ENCODE assay signal across 23 cellular contexts in the genomic region with DNA sequence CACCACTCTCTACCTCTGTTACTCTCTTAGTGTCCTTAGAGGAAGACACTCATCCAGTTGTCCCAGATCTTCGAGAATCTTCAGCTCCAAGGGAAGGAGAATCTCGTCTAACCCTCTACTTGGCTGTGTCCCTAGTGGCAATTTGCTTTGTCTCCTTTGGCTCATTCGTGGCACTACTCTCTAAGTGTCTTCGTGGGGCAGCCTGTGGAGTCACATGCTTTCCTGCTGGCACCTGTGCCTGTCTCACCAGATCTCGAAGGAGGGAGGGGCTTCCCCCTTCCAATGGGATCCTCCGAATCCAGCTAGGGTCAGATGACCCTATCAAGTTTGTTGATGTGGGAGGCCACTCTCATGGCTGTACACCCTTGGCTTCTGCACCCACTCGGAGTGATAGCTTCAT. TPM values are rescaled to one million over a fixed set of nuclear protein-coding genes. Genes with fewer than 3 reads are reported as not detected.
DNase-seq lines count a peak whose midpoint lies in the region; ATAC-seq, FAIRE-seq and TF ChIP-seq lines count a peak whose summit lies in the region.
"Had no signal": no experiment of that assay in that cellular context is flagged by ENCODE, and none has a peak within 500 bp of the region (broad histone marks: within the 10 kb centered on the region; RNA-seq: fewer than 3 reads in every experiment).

No MANE protein-coding gene starts in this region.

- no peak overlapping the region for H4K91ac ChIP-seq in H1 (replicated peaks; ENCODE audit: insufficient read length, low read length)

- TF ChIP-seq CTCF in right atrium auricular region (IDR thresholded peaks at IDR 0.05), result no peak
- TF ChIP-seq CTCF in H1 (IDR thresholded peaks at IDR 0.05; ENCODE audit: control extremely low read depth in 1 of 3, insufficient read depth in 1 of 3, low read depth in 1 of 3, low read length in 3 of 3), result no peak
- TF ChIP-seq CTCF in neural crest cell (conservative IDR thresholded peaks at IDR 0.05), result no peak
- TF ChIP-seq CTCF in HepG2 (CRISPR knock-in tag; IDR thresholded peaks at IDR 0.05), result no peak
- TF ChIP-seq CTCF in glutamatergic neuron (IDR thresholded peaks at IDR 0.05; ENCODE audit: partially characterized antibody, unreplicated experiment), result no peak

- H3K9me3 Mint-ChIP-seq in neural crest cell (peaks cover 2% of the 10 kb centered on the region), glutamatergic neuron (ENCODE audit: unreplicated experiment) (peaks cover 4% of the 10 kb centered on the region)

- TF ChIP-seq EP300 in H1 (IDR thresholded peaks at IDR 0.05; ENCODE audit: borderline replicate concordance in 1 of 2, low read depth in 2 of 2, low read length in 2 of 2) (no peak), HepG2 (IDR thresholded peaks at IDR 0.05; ENCODE audit: low read depth in 2 of 2, low read length in 2 of 2) (no peak), HepG2 (CRISPR knock-in tag; IDR thresholded peaks at IDR 0.05; ENCODE audit: borderline replicate concordance) (no peak)

- ATAC-seq in HepG2 (no peak), GM18517 (IDR thresholded peaks at IDR 0.05; ENCODE audit: unreplicated experiment) (no peak), GM19455 (IDR thresholded peaks at IDR 0.05; ENCODE audit: unreplicated experiment) (no peak)
- ATAC-seq: HCT116, Panc1 had no signal

- H3K4me3 Mint-ChIP-seq in neural crest cell, result peak overlapping the region; percentile 59
- H3K4me3 Mint-ChIP-seq in glutamatergic neuron (ENCODE audit: unreplicated experiment), result no peak overlapping the region

- peaks cover 19% of the 10 kb centered on the region for H3K23me2 ChIP-seq in H1 (ENCODE audit: low read depth, low read length)

- H3K18ac ChIP-seq in H1 (ENCODE audit: extremely low read depth, low read length), result no peak overlapping the region

- intact Hi-C loops in cardiac septum (cut with DNase I) (no loop called here), HepG2 (cut with micrococcal nuclease; ENCODE audit: unreplicated experiment) (no loop called here)

- no peaks in the 10 kb centered on the region; the same call in none of the 2 replicates for H3K79me1 ChIP-seq in H1 (ENCODE audit: low read depth, low read length)

- H3K4me2 ChIP-seq in H1 (ENCODE audit: insufficient read depth in 1 of 2, low read depth in 2 of 2, low read length in 2 of 2) (no peak overlapping the region), HepG2 (ENCODE audit: low read depth, low read length) (no peak overlapping the region)
- H3K4me2 ChIP-seq: SK-N-SH had no signal

- H3K4me1 Mint-ChIP-seq in neural crest cell, result peaks cover 57% of the 10 kb centered on the region
- peaks cover 30% of the 10 kb centered on the region for H3K4me1 Mint-ChIP-seq in glutamatergic neuron (ENCODE audit: low read depth, unreplicated experiment)

- H3K9ac ChIP-seq in H1 (replicated peaks in 1 of 4; ENCODE audit: extremely low read depth in 1 of 4, low read depth in 3 of 4, low read length in 3 of 4) (no peak overlapping the region), HepG2 (ENCODE audit: insufficient read depth, low read depth, low read length) (no peak overlapping the region)
- H3K9ac ChIP-seq: SK-N-SH had no signal

- in situ Hi-C loops in HepG2 (cut with HindIII; ENCODE audit: extremely low pct_ligation_motif_present, low pct_unique_long_range_greater_than_20kb), result no loop called here

- H2BK12ac ChIP-seq in H1 (ENCODE audit: low read depth, low read length), result no peak overlapping the region

- H3K79me2 ChIP-seq in H1 (ENCODE audit: control insufficient read depth in 1 of 2, insufficient read depth in 2 of 2, low read length in 2 of 2) (peaks cover 0 to 3% of the 10 kb centered on the region in 2 experiments; a peak in 1 of 4 replicates), HepG2 (ENCODE audit: insufficient read depth, low read length) (no peaks in the 10 kb centered on the region)

- H3K36me3 ChIP-seq in right atrium auricular region, result peaks cover 12% of the 10 kb centered on the region
- no peaks in the 10 kb centered on the region for H3K36me3 ChIP-seq in H1 (ENCODE audit: control insufficient read depth in 2 of 4, insufficient read depth in 4 of 4, low read length in 3 of 4)
- no peaks in the 10 kb centered on the region for H3K36me3 ChIP-seq in HepG2 (replicated peaks in 1 of 2; ENCODE audit: control insufficient read depth in 1 of 2, insufficient read depth in 2 of 2, low read length in 2 of 2)

- H2AK5ac ChIP-seq in H1 (ENCODE audit: low read depth, low read length), result no peak overlapping the region

- H4K20me1 ChIP-seq in H1 (replicated peaks in 1 of 2; ENCODE audit: control insufficient read depth in 1 of 2, insufficient read depth in 2 of 2, low read length in 2 of 2) (peaks cover 13 to 25% of the 10 kb centered on the region in 2 experiments), HepG2 (ENCODE audit: insufficient read depth, low read length) (no peaks in the 10 kb centered on the region)

- BruUV-seq in HepG2 (replicated peaks; lab: Mats Ljungman, UMichigan), result no TSS peak

- H4K5ac ChIP-seq in H1 (ENCODE audit: insufficient read length, low read depth, low read length), result no peak overlapping the region

- TF ChIP-seq RAD21 in H1 (IDR thresholded peaks at IDR 0.05 in 1 of 2, conservative IDR thresholded peaks at IDR 0.05 in 1 of 2; ENCODE audit: low read depth in 2 of 2, low read length in 2 of 2) (no peak), HepG2 (CRISPR knock-in tag; IDR thresholded peaks at IDR 0.05) (no peak)

- H2AFZ ChIP-seq in H1 (ENCODE audit: low read length), result no peak overlapping the region
- H2AFZ ChIP-seq in HepG2 (ENCODE audit: low read length), result no peak overlapping the region

- no peak overlapping the region for H3K4ac ChIP-seq in H1 (replicated peaks; ENCODE audit: insufficient read length, low read depth, low read length)

- no peak for FAIRE-seq in H1 (lab: Jason Lieb, UNC)
- no peak for FAIRE-seq in HepG2 (lab: Jason Lieb, UNC)

- no peak overlapping the region for H2BK5ac ChIP-seq in H1 (ENCODE audit: low read depth, low read length)

- H3K36me3 Mint-ChIP-seq in neural crest cell (ENCODE audit: low read depth) (peaks cover 46% of the 10 kb centered on the region), glutamatergic neuron (ENCODE audit: unreplicated experiment) (peaks cover 11% of the 10 kb centered on the region)

- H3K14ac ChIP-seq in H1 (ENCODE audit: insufficient read length), result no peak overlapping the region

- H3K27ac Mint-ChIP-seq in neural crest cell (ENCODE audit: unreplicated experiment) (no peak overlapping the region), glutamatergic neuron (ENCODE audit: unreplicated experiment) (no peak overlapping the region)

- no peak overlapping the region for H4K8ac ChIP-seq in H1 (ENCODE audit: extremely low read depth, insufficient read depth, low read length)

- H3K4me3 ChIP-seq in right atrium auricular region (no peak overlapping the region), H1 (ENCODE audit: extremely low read depth in 1 of 4, insufficient read depth in 2 of 4, low read depth in 3 of 4, low read length in 4 of 4) (no peak overlapping the region), HepG2 (replicated peaks in 1 of 3; ENCODE audit: insufficient read depth in 1 of 3, low read depth in 2 of 3, low read length in 3 of 3) (no peak overlapping the region)

- no peak overlapping the region for H3K56ac ChIP-seq in H1 (replicated peaks; ENCODE audit: insufficient read length, low read depth, low read length)

- WGBS in H1 (ENCODE audit: extremely low coverage in 1 of 2, insufficient coverage in 1 of 2, insufficient read length in 1 of 2, insufficient replicate concordance in 2 of 2, low coverage in 1 of 2, low lambda C conversion rate in 2 of 2, missing lambda C conversion rate in 1 of 2), 2 experiments, result 98% methylated on average over 6 of the region's 7 CpGs; no CpG with 5 or more reads in 1 of the 2 experiments
- 5% methylated on average over 4 of the region's 7 CpGs for WGBS in HepG2 (ENCODE audit: low lambda C conversion rate)

- POLR2A ChIA-PET in H1 (lab: Charles Lee; ENCODE audit: partially characterized antibody) (no interaction called here), HepG2 (lab: Yijun Ruan, JAX) (no interaction called here)

- DNase-seq in right atrium auricular region (ENCODE audit: low spot score) (peak; percentile 40), cardiac septum (ENCODE audit: low spot score) (no peak), H1 (ENCODE audit: low read depth in 1 of 2, low spot score in 2 of 2) (no peak), neural crest cell (ENCODE audit: low read depth, low spot score) (no peak), HepG2 (ENCODE audit: low spot score) (no peak), glutamatergic neuron (no peak)
- DNase-seq: 8988T, DMS79, GOT3, Kasumi-1, NCI-H1694, NCI-H2081, NCI-H2171, NCI-H345, NCI-H524, NCI-H774, SIG-M5, SK-N-SH had no signal

- H2BK20ac ChIP-seq in H1 (ENCODE audit: low read length), result no peak overlapping the region

- no peak overlapping the region for H3K27ac ChIP-seq in right atrium auricular region
- no peak overlapping the region for H3K27ac ChIP-seq in H1 (ENCODE audit: low read depth, low read length)
- no peak overlapping the region for H3K27ac ChIP-seq in HepG2 (ENCODE audit: extremely low read length, insufficient read depth, low read length)
- H3K27ac ChIP-seq: C4-2B had no signal

- H3K27me3 Mint-ChIP-seq in neural crest cell (ENCODE audit: low read depth) (no peaks in the 10 kb centered on the region), glutamatergic neuron (ENCODE audit: unreplicated experiment) (peaks cover 11% of the 10 kb centered on the region)

- no peaks in the 10 kb centered on the region for H3K9me3 ChIP-seq in right atrium auricular region
- H3K9me3 ChIP-seq in H1 (ENCODE audit: insufficient read depth in 2 of 2, low read depth in 1 of 2, low read length in 1 of 2), result no peaks in the 10 kb centered on the region
- no peaks in the 10 kb centered on the region for H3K9me3 ChIP-seq in HepG2 (ENCODE audit: low read length)
- H3K9me3 ChIP-seq: SK-N-SH had no signal

- no peak for TF ChIP-seq POLR2A in H1 (IDR thresholded peaks at IDR 0.05; ENCODE audit: control extremely low read depth in 1 of 2, low read depth in 2 of 2, low read length in 2 of 2)
- TF ChIP-seq POLR2A in HepG2 (IDR thresholded peaks at IDR 0.05; ENCODE audit: insufficient read depth in 1 of 2, low read depth in 2 of 2, low read length in 2 of 2), result no peak

- no peak overlapping the region for H2BK120ac ChIP-seq in H1 (replicated peaks; ENCODE audit: low read depth, low read length)

- H3K23ac ChIP-seq in H1 (ENCODE audit: insufficient read length), result no peak overlapping the region

- 0 out of 2 replicates have a peak overlapping the region, but pooled peaks have one; percentile 46 for H2BK15ac ChIP-seq in H1 (ENCODE audit: low read length)

- H3K4me1 ChIP-seq in right atrium auricular region (peaks cover 0 to 38% of the 10 kb centered on the region in 2 donors), H1 (replicated peaks in 1 of 4; ENCODE audit: control insufficient read depth in 3 of 4, insufficient read depth in 4 of 4, low read length in 3 of 4) (peaks cover 5 to 29% (median 16%) of the 10 kb centered on the region in 4 experiments), HepG2 (ENCODE audit: insufficient read depth, low read length) (no peaks in the 10 kb centered on the region)

- CTCF ChIA-PET in H1 (lab: Charles Lee; ENCODE audit: partially characterized antibody), result interaction anchor here (0.9 to 14.3 kb wide), 12 partner anchors 10 to 295 kb away, joined by 3 to 164 read pairs (median 6); a partner anchor contains a TSS
- CTCF ChIA-PET in HepG2 (lab: Yijun Ruan, JAX; ENCODE audit: low intra/inter-chr PET ratio, low total read pairs), result no interaction called here

- H3K27me3 ChIP-seq in right atrium auricular region, result no peaks in the 10 kb centered on the region
- H3K27me3 ChIP-seq in H1 (replicated peaks in 1 of 4; ENCODE audit: control insufficient read depth in 3 of 4, extremely low read depth in 1 of 4, insufficient read depth in 3 of 4, low read length in 3 of 4), result peaks cover 13 to 38% (median 33%) of the 10 kb centered on the region in 4 experiments
- H3K27me3 ChIP-seq in HepG2 (ENCODE audit: control insufficient read depth in 1 of 2, insufficient read depth in 2 of 2, low read length in 2 of 2), result peaks cover 3 to 33% of the 10 kb centered on the region in 2 experiments

RNA-seq across cellular contexts. Expression of a gene that starts 1.8 kb away (rescaled TPM):
- total RNA-seq in right atrium auricular region, result 1 to 10 TPM; 1.4 to 1.7 TPM
- 6.1 TPM for total RNA-seq in cardiac septum
- 0.78 and 1.1 TPM in 2 replicates for total RNA-seq in H1 (2021; fragmentation: NEBNext Ultra II Directional; extraction: Animal tissue kit (Norgen Biotek cat#: 25700))
- 0.41 and 0.66 TPM in 2 replicates for polyA plus RNA-seq in H1 (2011; rRNA removed)
- 0.28 TPM for polyA plus RNA-seq in H1 (2011; cell fraction: cytosol; rRNA removed)
- 4.3 TPM for polyA plus RNA-seq in H1 (2011; cell fraction: nucleus; rRNA removed)
- 0.28 to 0.43 TPM (median 0.35 TPM) in 4 replicates for polyA plus RNA-seq in H1 (2012, experiment 1 of 2)
- polyA plus RNA-seq in H1 (2012, experiment 2 of 2), result 0.14 TPM
- 0.39 TPM for polyA plus RNA-seq in H1 (2013, experiment 1 of 2)
- polyA plus RNA-seq in H1 (2013, experiment 2 of 2), result 0.22 TPM
- 4.3 and 5.6 TPM in 2 replicates for polyA minus RNA-seq in H1 (2011; rRNA and poly(A)+ RNA removed)
- 0.37 TPM for polyA minus RNA-seq in H1 (2011; cell fraction: cytosol; rRNA and poly(A)+ RNA removed)
- polyA minus RNA-seq in H1 (2011; cell fraction: nucleus; rRNA and poly(A)+ RNA removed), result 11.0 TPM
- 2.2 and 3.0 TPM in 2 replicates for total RNA-seq in neural crest cell
- not detected in 2 replicates for total RNA-seq in HepG2 (2016; rRNA removed; fragmentation: Illumina TruSeq; extraction: Trizol)
- total RNA-seq in HepG2 (2016; cell fraction: cytosol; rRNA removed; fragmentation: Illumina TruSeq; extraction: Trizol; ENCODE audit: low read depth), result not detected in 2 replicates
- total RNA-seq in HepG2 (2016; cell fraction: insoluble cytoplasmic fraction; rRNA removed; fragmentation: Illumina TruSeq; extraction: Trizol), result 0.06 TPM in 1 of 2 replicates, not detected in the other
- total RNA-seq in HepG2 (2016; cell fraction: membrane; rRNA removed; fragmentation: Illumina TruSeq; extraction: Trizol), result not detected in 2 replicates
- total RNA-seq in HepG2 (2016; cell fraction: nucleus; rRNA removed; fragmentation: Illumina TruSeq; extraction: Trizol), result 0.13 TPM in 1 of 2 replicates, not detected in the other
- 0.03 TPM in 1 of 2 replicates, not detected in the other for polyA plus RNA-seq in HepG2 (2011; rRNA removed)
- not detected in 2 replicates for polyA plus RNA-seq in HepG2 (2011; cell fraction: cytosol; rRNA removed)
- polyA plus RNA-seq in HepG2 (2011; cell fraction: nucleus; rRNA removed), result 0.21 and 0.23 TPM in 2 replicates
- not detected in 2 replicates for polyA plus RNA-seq in HepG2 (2012)
- polyA plus RNA-seq in HepG2 (2016; cell fraction: cytosol; fragmentation: Illumina TruSeq; extraction: Trizol; ENCODE audit: low read depth), result not detected in 2 replicates
- not detected in 2 replicates for polyA plus RNA-seq in HepG2 (2016; cell fraction: insoluble cytoplasmic fraction; fragmentation: Illumina TruSeq; extraction: Trizol; ENCODE audit: low read depth)
- not detected in 2 replicates for polyA plus RNA-seq in HepG2 (2016; cell fraction: membrane; fragmentation: Illumina TruSeq; extraction: Trizol; ENCODE audit: low read depth)
- polyA plus RNA-seq in HepG2 (2016; cell fraction: nucleus; fragmentation: Illumina TruSeq; extraction: Trizol; ENCODE audit: insufficient read depth, low read depth), result 0.25 TPM in 1 of 2 replicates, not detected in the other
- 0.74 TPM in 1 of 2 replicates, not detected in the other for polyA minus RNA-seq in HepG2 (2011; rRNA and poly(A)+ RNA removed; ENCODE audit: low replicate concordance)
- polyA minus RNA-seq in HepG2 (2011; cell fraction: cytosol; rRNA and poly(A)+ RNA removed), result not detected in 2 replicates
- polyA minus RNA-seq in HepG2 (2011; cell fraction: nucleus; rRNA and poly(A)+ RNA removed), result 0.37 and 0.39 TPM in 2 replicates
- 4.0 TPM for total RNA-seq in glutamatergic neuron (ENCODE audit: unreplicated experiment)

RNA-seq across cellular contexts. Expression of a gene that starts 2.3 kb away (rescaled TPM):
- 1 to 10 TPM; 1.5 to 1.7 TPM for total RNA-seq in right atrium auricular region
- total RNA-seq in cardiac septum, result 5.8 TPM
- 2.4 and 2.6 TPM in 2 replicates for total RNA-seq in H1 (2021; fragmentation: NEBNext Ultra II Directional; extraction: Animal tissue kit (Norgen Biotek cat#: 25700))
- polyA plus RNA-seq in H1 (2011; rRNA removed), result 2.1 and 2.8 TPM in 2 replicates
- polyA plus RNA-seq in H1 (2011; cell fraction: cytosol; rRNA removed), result 2.2 TPM
- polyA plus RNA-seq in H1 (2011; cell fraction: nucleus; rRNA removed), result 5.0 TPM
- 1.8 to 2.4 TPM (median 2.0 TPM) in 4 replicates for polyA plus RNA-seq in H1 (2012, experiment 1 of 2)
- polyA plus RNA-seq in H1 (2012, experiment 2 of 2), result 1.7 TPM
- polyA plus RNA-seq in H1 (2013, experiment 1 of 2), result 4.1 TPM
- polyA plus RNA-seq in H1 (2013, experiment 2 of 2), result 3.1 TPM
- 8.5 and 9.4 TPM in 2 replicates for polyA minus RNA-seq in H1 (2011; rRNA and poly(A)+ RNA removed)
- 3.4 TPM for polyA minus RNA-seq in H1 (2011; cell fraction: cytosol; rRNA and poly(A)+ RNA removed)
- polyA minus RNA-seq in H1 (2011; cell fraction: nucleus; rRNA and poly(A)+ RNA removed), result 12.8 TPM
- total RNA-seq in neural crest cell, result 14.8 and 15.9 TPM in 2 replicates
- 0.07 TPM in 1 of 2 replicates, not detected in the other for total RNA-seq in HepG2 (2016; rRNA removed; fragmentation: Illumina TruSeq; extraction: Trizol)
- total RNA-seq in HepG2 (2016; cell fraction: cytosol; rRNA removed; fragmentation: Illumina TruSeq; extraction: Trizol; ENCODE audit: low read depth), result not detected in 2 replicates
- 0.11 TPM in 1 of 2 replicates, not detected in the other for total RNA-seq in HepG2 (2016; cell fraction: insoluble cytoplasmic fraction; rRNA removed; fragmentation: Illumina TruSeq; extraction: Trizol)
- total RNA-seq in HepG2 (2016; cell fraction: membrane; rRNA removed; fragmentation: Illumina TruSeq; extraction: Trizol), result not detected in 2 replicates
- total RNA-seq in HepG2 (2016; cell fraction: nucleus; rRNA removed; fragmentation: Illumina TruSeq; extraction: Trizol), result 0.44 and 0.47 TPM in 2 replicates
- polyA plus RNA-seq in HepG2 (2011; rRNA removed), result 0.10 TPM in 1 of 2 replicates, not detected in the other
- not detected in 2 replicates for polyA plus RNA-seq in HepG2 (2011; cell fraction: cytosol; rRNA removed)
- polyA plus RNA-seq in HepG2 (2011; cell fraction: nucleus; rRNA removed), result 0.07 and 0.11 TPM in 2 replicates
- not detected in 2 replicates for polyA plus RNA-seq in HepG2 (2012)
- polyA plus RNA-seq in HepG2 (2016; cell fraction: cytosol; fragmentation: Illumina TruSeq; extraction: Trizol; ENCODE audit: low read depth), result not detected in 2 replicates
- not detected in 2 replicates for polyA plus RNA-seq in HepG2 (2016; cell fraction: insoluble cytoplasmic fraction; fragmentation: Illumina TruSeq; extraction: Trizol; ENCODE audit: low read depth)
- polyA plus RNA-seq in HepG2 (2016; cell fraction: membrane; fragmentation: Illumina TruSeq; extraction: Trizol; ENCODE audit: low read depth), result not detected in 2 replicates
- polyA plus RNA-seq in HepG2 (2016; cell fraction: nucleus; fragmentation: Illumina TruSeq; extraction: Trizol; ENCODE audit: insufficient read depth, low read depth), result not detected in 2 replicates
- polyA minus RNA-seq in HepG2 (2011; rRNA and poly(A)+ RNA removed; ENCODE audit: low replicate concordance), result 0.21 and 0.34 TPM in 2 replicates
- polyA minus RNA-seq in HepG2 (2011; cell fraction: cytosol; rRNA and poly(A)+ RNA removed), result not detected in 2 replicates
- polyA minus RNA-seq in HepG2 (2011; cell fraction: nucleus; rRNA and poly(A)+ RNA removed), result 0.39 and 0.99 TPM in 2 replicates
- 6.7 TPM for total RNA-seq in glutamatergic neuron (ENCODE audit: unreplicated experiment)

RNA-seq across cellular contexts. Expression of a gene that starts 11.4 kb away (rescaled TPM):
- total RNA-seq in right atrium auricular region (10 to 100 TPM; 24.1 to 38.3 TPM), cardiac septum (16.9 TPM), neural crest cell (98.2 and 107 TPM in 2 replicates), HepG2 (2016; rRNA removed; fragmentation: Illumina TruSeq; extraction: Trizol) (0.20 and 0.21 TPM in 2 replicates), glutamatergic neuron (ENCODE audit: unreplicated experiment) (40.1 TPM)
- total RNA-seq in H1 (2021; fragmentation: NEBNext Ultra II Directional; extraction: Animal tissue kit (Norgen Biotek cat#: 25700)), result 18.6 and 19.6 TPM in 2 replicates
- polyA plus RNA-seq in H1 (2011; rRNA removed) (4.7 and 11.3 TPM in 2 replicates), HepG2 (2011; rRNA removed) (0.20 and 0.30 TPM in 2 replicates)
- polyA plus RNA-seq in H1 (2011; cell fraction: cytosol; rRNA removed), result 4.5 TPM
- 7.3 TPM for polyA plus RNA-seq in H1 (2011; cell fraction: nucleus; rRNA removed)
- polyA plus RNA-seq in H1 (2012, experiment 1 of 2), result 25.4 to 29.6 TPM (median 28.0 TPM) in 4 replicates
- 27.0 TPM for polyA plus RNA-seq in H1 (2012, experiment 2 of 2)
- polyA plus RNA-seq in H1 (2013, experiment 1 of 2), result 56.3 TPM
- 50.4 TPM for polyA plus RNA-seq in H1 (2013, experiment 2 of 2)
- 8.8 and 9.8 TPM in 2 replicates for polyA minus RNA-seq in H1 (2011; rRNA and poly(A)+ RNA removed)
- 5.9 TPM for polyA minus RNA-seq in H1 (2011; cell fraction: cytosol; rRNA and poly(A)+ RNA removed)
- polyA minus RNA-seq in H1 (2011; cell fraction: nucleus; rRNA and poly(A)+ RNA removed), result 14.3 TPM
- not detected in 2 replicates for total RNA-seq in HepG2 (2016; cell fraction: cytosol; rRNA removed; fragmentation: Illumina TruSeq; extraction: Trizol; ENCODE audit: low read depth)
- total RNA-seq in HepG2 (2016; cell fraction: insoluble cytoplasmic fraction; rRNA removed; fragmentation: Illumina TruSeq; extraction: Trizol), result 0.15 and 0.80 TPM in 2 replicates
- 0.22 and 0.34 TPM in 2 replicates for total RNA-seq in HepG2 (2016; cell fraction: membrane; rRNA removed; fragmentation: Illumina TruSeq; extraction: Trizol)
- total RNA-seq in HepG2 (2016; cell fraction: nucleus; rRNA removed; fragmentation: Illumina TruSeq; extraction: Trizol), result 0.63 and 0.87 TPM in 2 replicates
- polyA plus RNA-seq in HepG2 (2011; cell fraction: cytosol; rRNA removed), result 0.11 and 0.19 TPM in 2 replicates
- 0.21 and 0.23 TPM in 2 replicates for polyA plus RNA-seq in HepG2 (2011; cell fraction: nucleus; rRNA removed)
- 0.11 and 0.71 TPM in 2 replicates for polyA plus RNA-seq in HepG2 (2012)
- polyA plus RNA-seq in HepG2 (2016; cell fraction: cytosol; fragmentation: Illumina TruSeq; extraction: Trizol; ENCODE audit: low read depth), result 0.09 and 0.20 TPM in 2 replicates
- 0.51 and 0.79 TPM in 2 replicates for polyA plus RNA-seq in HepG2 (2016; cell fraction: insoluble cytoplasmic fraction; fragmentation: Illumina TruSeq; extraction: Trizol; ENCODE audit: low read depth)
- 0.39 and 0.57 TPM in 2 replicates for polyA plus RNA-seq in HepG2 (2016; cell fraction: membrane; fragmentation: Illumina TruSeq; extraction: Trizol; ENCODE audit: low read depth)
- 3.5 and 4.2 TPM in 2 replicates for polyA plus RNA-seq in HepG2 (2016; cell fraction: nucleus; fragmentation: Illumina TruSeq; extraction: Trizol; ENCODE audit: insufficient read depth, low read depth)
- polyA minus RNA-seq in HepG2 (2011; rRNA and poly(A)+ RNA removed; ENCODE audit: low replicate concordance), result 0.24 TPM in 1 of 2 replicates, not detected in the other
- polyA minus RNA-seq in HepG2 (2011; cell fraction: cytosol; rRNA and poly(A)+ RNA removed), result 0.20 TPM in 1 of 2 replicates, not detected in the other
- polyA minus RNA-seq in HepG2 (2011; cell fraction: nucleus; rRNA and poly(A)+ RNA removed), result 0.77 and 0.87 TPM in 2 replicates

RNA-seq across cellular contexts. Expression of a gene that starts 56.8 kb away (rescaled TPM):
- total RNA-seq in right atrium auricular region (1 to 10 TPM; 6.2 to 7.7 TPM), cardiac septum (10.3 TPM), neural crest cell (1.5 and 1.8 TPM in 2 replicates), HepG2 (2016; rRNA removed; fragmentation: Illumina TruSeq; extraction: Trizol) (0.13 TPM in 1 of 2 replicates, not detected in the other), glutamatergic neuron (ENCODE audit: unreplicated experiment) (6.1 TPM)
- 1.0 and 1.3 TPM in 2 replicates for total RNA-seq in H1 (2021; fragmentation: NEBNext Ultra II Directional; extraction: Animal tissue kit (Norgen Biotek cat#: 25700))
- polyA plus RNA-seq in H1 (2011; rRNA removed) (0.88 and 1.2 TPM in 2 replicates), HepG2 (2011; rRNA removed) (0.03 and 0.07 TPM in 2 replicates)
- polyA plus RNA-seq in H1 (2011; cell fraction: cytosol; rRNA removed), result 0.37 TPM
- 8.1 TPM for polyA plus RNA-seq in H1 (2011; cell fraction: nucleus; rRNA removed)
- 0.41 to 0.49 TPM (median 0.46 TPM) in 4 replicates for polyA plus RNA-seq in H1 (2012, experiment 1 of 2)
- polyA plus RNA-seq in H1 (2012, experiment 2 of 2), result not detected
- 0.36 TPM for polyA plus RNA-seq in H1 (2013, experiment 1 of 2)
- polyA plus RNA-seq in H1 (2013, experiment 2 of 2), result 0.31 TPM
- polyA minus RNA-seq in H1 (2011; rRNA and poly(A)+ RNA removed), result 2.4 and 2.7 TPM in 2 replicates
- 0.81 TPM for polyA minus RNA-seq in H1 (2011; cell fraction: cytosol; rRNA and poly(A)+ RNA removed)
- 12.0 TPM for polyA minus RNA-seq in H1 (2011; cell fraction: nucleus; rRNA and poly(A)+ RNA removed)
- not detected in 2 replicates for total RNA-seq in HepG2 (2016; cell fraction: cytosol; rRNA removed; fragmentation: Illumina TruSeq; extraction: Trizol; ENCODE audit: low read depth)
- total RNA-seq in HepG2 (2016; cell fraction: insoluble cytoplasmic fraction; rRNA removed; fragmentation: Illumina TruSeq; extraction: Trizol), result 0.06 and 0.13 TPM in 2 replicates
- total RNA-seq in HepG2 (2016; cell fraction: membrane; rRNA removed; fragmentation: Illumina TruSeq; extraction: Trizol), result not detected in 2 replicates
- total RNA-seq in HepG2 (2016; cell fraction: nucleus; rRNA removed; fragmentation: Illumina TruSeq; extraction: Trizol), result 0.31 and 0.37 TPM in 2 replicates
- not detected in 2 replicates for polyA plus RNA-seq in HepG2 (2011; cell fraction: cytosol; rRNA removed)
- polyA plus RNA-seq in HepG2 (2011; cell fraction: nucleus; rRNA removed), result 0.42 and 0.54 TPM in 2 replicates
- polyA plus RNA-seq in HepG2 (2012), result not detected in 2 replicates
- not detected in 2 replicates for polyA plus RNA-seq in HepG2 (2016; cell fraction: cytosol; fragmentation: Illumina TruSeq; extraction: Trizol; ENCODE audit: low read depth)
- not detected in 2 replicates for polyA plus RNA-seq in HepG2 (2016; cell fraction: insoluble cytoplasmic fraction; fragmentation: Illumina TruSeq; extraction: Trizol; ENCODE audit: low read depth)
- polyA plus RNA-seq in HepG2 (2016; cell fraction: membrane; fragmentation: Illumina TruSeq; extraction: Trizol; ENCODE audit: low read depth), result not detected in 2 replicates
- not detected in 2 replicates for polyA plus RNA-seq in HepG2 (2016; cell fraction: nucleus; fragmentation: Illumina TruSeq; extraction: Trizol; ENCODE audit: insufficient read depth, low read depth)
- 0.26 TPM in 1 of 2 replicates, not detected in the other for polyA minus RNA-seq in HepG2 (2011; rRNA and poly(A)+ RNA removed; ENCODE audit: low replicate concordance)
- not detected in 2 replicates for polyA minus RNA-seq in HepG2 (2011; cell fraction: cytosol; rRNA and poly(A)+ RNA removed)
- 0.90 and 1.7 TPM in 2 replicates for polyA minus RNA-seq in HepG2 (2011; cell fraction: nucleus; rRNA and poly(A)+ RNA removed)
